In genomic region chr6:122026572-122027369, GRCh38 we compare ENCODE assay signal across 24 cellular contexts.
"Had no signal": no experiment of that assay in that cellular context is flagged by ENCODE, and none has a peak within 500 bp of the region (broad histone marks: within the 10 kb centered on the region; RNA-seq: fewer than 3 reads in every experiment).

No MANE protein-coding gene starts in this region.

- H3K9me3 ChIP-seq: ascending aorta, body of pancreas, SJCRH30 had no signal

- ATAC-seq: activated CD4-positive, CD25-positive, alpha-beta regulatory T cell treated with anti-CD3 and anti-CD28 coated beads, Interleukin-2, amount 50 U/mL, for 24 hours; activated CD8-positive, alpha-beta T cell treated with anti-CD3 and anti-CD28 coated beads for 36 hours; activated T-cell treated with anti-CD3 and anti-CD28 coated beads, Interleukin-2, amount 50 U/mL, for 72 hours; body of pancreas; Panc1; Right ventricle myocardium inferior had no signal

- H3K4me1 ChIP-seq: ascending aorta, body of pancreas, SJCRH30 had no signal

- H3K36me3 ChIP-seq: ascending aorta, SJCRH30 had no signal

- DNase-seq: activated CD4-positive, alpha-beta T cell treated with anti-CD3 and anti-CD28 coated beads for 4 hours; activated CD8-positive, alpha-beta memory T cell treated with anti-CD3 and anti-CD28 coated beads, Interleukin-2, amount 50 U/mL, for 4 hours; activated CD8-positive, alpha-beta T cell treated with anti-CD3 and anti-CD28 coated beads for 36 hours; activated gamma-delta T cell treated with Interleukin-2 at 50 U/mL for 16 hours; activated naive CD4-positive, alpha-beta T cell treated with anti-CD3 and anti-CD28 coated beads, Interleukin-2, amount 10 ng/mL, durations not matched to agents 7 days and 5 days; activated naive CD8-positive, alpha-beta T cell treated with anti-CD3 and anti-CD28 coated beads, Interleukin-2, amount 10 ng/mL, durations not matched to agents 7 days and 5 days; activated T-cell treated with anti-CD3 and anti-CD28 coated beads, Interleukin-2, amount 50 U/mL, for 72 hours; amniotic stem cell; body of pancreas; NCI-H1092; NCI-H1417; NCI-H2029; NCI-H2107; NCI-H510A treated with DMSO at 0.1 percent for 48 hours; NCI-H69; NK-92 treated with Interleukin-12 subunit alpha and Interleukin-12 subunit beta, amount 100 ng/mL, for 24 hours; OCI-M1; RPMI8226; SJCRH30 had no signal

- H3K4me3 ChIP-seq: ascending aorta, body of pancreas, SJCRH30 had no signal

- H3K4me2 ChIP-seq: KMS-11 had no signal

- H3K27me3 ChIP-seq: ascending aorta, body of pancreas, SJCRH30 had no signal

- H3K27ac ChIP-seq: ascending aorta, body of pancreas, KMS-11, SJCRH30 had no signal
